Comparison of ENCODE assay signal across 1 cellular context in genomic region chr1:32182060-32182459, GRCh38.
TF ChIP-seq lines count a peak whose summit lies in the region.

No MANE protein-coding gene starts in this region.

TF ChIP-seq in GM23338, 12 proteins besides CTCF, POLR2A, EP300 and RAD21:
- TF ChIP-seq EZH2 (IDR thresholded peaks at IDR 0.05; ENCODE audit: low read depth, unreplicated experiment) (no peak), POLR2AphosphoS5 (IDR thresholded peaks at IDR 0.05; ENCODE audit: low read depth) (no peak), CREB1 (CRISPR knock-in tag; IDR thresholded peaks at IDR 0.05; ENCODE audit: low read depth) (no peak), ZNF331 (CRISPR knock-in tag; IDR thresholded peaks at IDR 0.05; ENCODE audit: low read depth) (no peak), NANOG (IDR thresholded peaks at IDR 0.05; ENCODE audit: borderline replicate concordance) (no peak), JUNB (IDR thresholded peaks at IDR 0.05; ENCODE audit: unreplicated experiment) (no peak), ZNF114 (CRISPR knock-in tag; IDR thresholded peaks at IDR 0.05) (no peak), EZH2phosphoT487 (IDR thresholded peaks at IDR 0.05; ENCODE audit: unreplicated experiment) (no peak), STAT1 (IDR thresholded peaks at IDR 0.05; ENCODE audit: unreplicated experiment) (no peak)
- TF ChIP-seq, protein P1, sequence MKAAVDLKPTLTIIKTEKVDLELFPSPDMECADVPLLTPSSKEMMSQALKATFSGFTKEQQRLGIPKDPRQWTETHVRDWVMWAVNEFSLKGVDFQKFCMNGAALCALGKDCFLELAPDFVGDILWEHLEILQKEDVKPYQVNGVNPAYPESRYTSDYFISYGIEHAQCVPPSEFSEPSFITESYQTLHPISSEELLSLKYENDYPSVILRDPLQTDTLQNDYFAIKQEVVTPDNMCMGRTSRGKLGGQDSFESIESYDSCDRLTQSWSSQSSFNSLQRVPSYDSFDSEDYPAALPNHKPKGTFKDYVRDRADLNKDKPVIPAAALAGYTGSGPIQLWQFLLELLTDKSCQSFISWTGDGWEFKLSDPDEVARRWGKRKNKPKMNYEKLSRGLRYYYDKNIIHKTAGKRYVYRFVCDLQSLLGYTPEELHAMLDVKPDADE (IDR thresholded peaks at IDR 0.05) = no peak
- TF ChIP-seq, protein P2, sequence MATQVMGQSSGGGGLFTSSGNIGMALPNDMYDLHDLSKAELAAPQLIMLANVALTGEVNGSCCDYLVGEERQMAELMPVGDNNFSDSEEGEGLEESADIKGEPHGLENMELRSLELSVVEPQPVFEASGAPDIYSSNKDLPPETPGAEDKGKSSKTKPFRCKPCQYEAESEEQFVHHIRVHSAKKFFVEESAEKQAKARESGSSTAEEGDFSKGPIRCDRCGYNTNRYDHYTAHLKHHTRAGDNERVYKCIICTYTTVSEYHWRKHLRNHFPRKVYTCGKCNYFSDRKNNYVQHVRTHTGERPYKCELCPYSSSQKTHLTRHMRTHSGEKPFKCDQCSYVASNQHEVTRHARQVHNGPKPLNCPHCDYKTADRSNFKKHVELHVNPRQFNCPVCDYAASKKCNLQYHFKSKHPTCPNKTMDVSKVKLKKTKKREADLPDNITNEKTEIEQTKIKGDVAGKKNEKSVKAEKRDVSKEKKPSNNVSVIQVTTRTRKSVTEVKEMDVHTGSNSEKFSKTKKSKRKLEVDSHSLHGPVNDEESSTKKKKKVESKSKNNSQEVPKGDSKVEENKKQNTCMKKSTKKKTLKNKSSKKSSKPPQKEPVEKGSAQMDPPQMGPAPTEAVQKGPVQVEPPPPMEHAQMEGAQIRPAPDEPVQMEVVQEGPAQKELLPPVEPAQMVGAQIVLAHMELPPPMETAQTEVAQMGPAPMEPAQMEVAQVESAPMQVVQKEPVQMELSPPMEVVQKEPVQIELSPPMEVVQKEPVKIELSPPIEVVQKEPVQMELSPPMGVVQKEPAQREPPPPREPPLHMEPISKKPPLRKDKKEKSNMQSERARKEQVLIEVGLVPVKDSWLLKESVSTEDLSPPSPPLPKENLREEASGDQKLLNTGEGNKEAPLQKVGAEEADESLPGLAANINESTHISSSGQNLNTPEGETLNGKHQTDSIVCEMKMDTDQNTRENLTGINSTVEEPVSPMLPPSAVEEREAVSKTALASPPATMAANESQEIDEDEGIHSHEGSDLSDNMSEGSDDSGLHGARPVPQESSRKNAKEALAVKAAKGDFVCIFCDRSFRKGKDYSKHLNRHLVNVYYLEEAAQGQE (IDR thresholded peaks at IDR 0.05; ENCODE audit: unreplicated experiment) = no peak
- TF ChIP-seq, protein P3, sequence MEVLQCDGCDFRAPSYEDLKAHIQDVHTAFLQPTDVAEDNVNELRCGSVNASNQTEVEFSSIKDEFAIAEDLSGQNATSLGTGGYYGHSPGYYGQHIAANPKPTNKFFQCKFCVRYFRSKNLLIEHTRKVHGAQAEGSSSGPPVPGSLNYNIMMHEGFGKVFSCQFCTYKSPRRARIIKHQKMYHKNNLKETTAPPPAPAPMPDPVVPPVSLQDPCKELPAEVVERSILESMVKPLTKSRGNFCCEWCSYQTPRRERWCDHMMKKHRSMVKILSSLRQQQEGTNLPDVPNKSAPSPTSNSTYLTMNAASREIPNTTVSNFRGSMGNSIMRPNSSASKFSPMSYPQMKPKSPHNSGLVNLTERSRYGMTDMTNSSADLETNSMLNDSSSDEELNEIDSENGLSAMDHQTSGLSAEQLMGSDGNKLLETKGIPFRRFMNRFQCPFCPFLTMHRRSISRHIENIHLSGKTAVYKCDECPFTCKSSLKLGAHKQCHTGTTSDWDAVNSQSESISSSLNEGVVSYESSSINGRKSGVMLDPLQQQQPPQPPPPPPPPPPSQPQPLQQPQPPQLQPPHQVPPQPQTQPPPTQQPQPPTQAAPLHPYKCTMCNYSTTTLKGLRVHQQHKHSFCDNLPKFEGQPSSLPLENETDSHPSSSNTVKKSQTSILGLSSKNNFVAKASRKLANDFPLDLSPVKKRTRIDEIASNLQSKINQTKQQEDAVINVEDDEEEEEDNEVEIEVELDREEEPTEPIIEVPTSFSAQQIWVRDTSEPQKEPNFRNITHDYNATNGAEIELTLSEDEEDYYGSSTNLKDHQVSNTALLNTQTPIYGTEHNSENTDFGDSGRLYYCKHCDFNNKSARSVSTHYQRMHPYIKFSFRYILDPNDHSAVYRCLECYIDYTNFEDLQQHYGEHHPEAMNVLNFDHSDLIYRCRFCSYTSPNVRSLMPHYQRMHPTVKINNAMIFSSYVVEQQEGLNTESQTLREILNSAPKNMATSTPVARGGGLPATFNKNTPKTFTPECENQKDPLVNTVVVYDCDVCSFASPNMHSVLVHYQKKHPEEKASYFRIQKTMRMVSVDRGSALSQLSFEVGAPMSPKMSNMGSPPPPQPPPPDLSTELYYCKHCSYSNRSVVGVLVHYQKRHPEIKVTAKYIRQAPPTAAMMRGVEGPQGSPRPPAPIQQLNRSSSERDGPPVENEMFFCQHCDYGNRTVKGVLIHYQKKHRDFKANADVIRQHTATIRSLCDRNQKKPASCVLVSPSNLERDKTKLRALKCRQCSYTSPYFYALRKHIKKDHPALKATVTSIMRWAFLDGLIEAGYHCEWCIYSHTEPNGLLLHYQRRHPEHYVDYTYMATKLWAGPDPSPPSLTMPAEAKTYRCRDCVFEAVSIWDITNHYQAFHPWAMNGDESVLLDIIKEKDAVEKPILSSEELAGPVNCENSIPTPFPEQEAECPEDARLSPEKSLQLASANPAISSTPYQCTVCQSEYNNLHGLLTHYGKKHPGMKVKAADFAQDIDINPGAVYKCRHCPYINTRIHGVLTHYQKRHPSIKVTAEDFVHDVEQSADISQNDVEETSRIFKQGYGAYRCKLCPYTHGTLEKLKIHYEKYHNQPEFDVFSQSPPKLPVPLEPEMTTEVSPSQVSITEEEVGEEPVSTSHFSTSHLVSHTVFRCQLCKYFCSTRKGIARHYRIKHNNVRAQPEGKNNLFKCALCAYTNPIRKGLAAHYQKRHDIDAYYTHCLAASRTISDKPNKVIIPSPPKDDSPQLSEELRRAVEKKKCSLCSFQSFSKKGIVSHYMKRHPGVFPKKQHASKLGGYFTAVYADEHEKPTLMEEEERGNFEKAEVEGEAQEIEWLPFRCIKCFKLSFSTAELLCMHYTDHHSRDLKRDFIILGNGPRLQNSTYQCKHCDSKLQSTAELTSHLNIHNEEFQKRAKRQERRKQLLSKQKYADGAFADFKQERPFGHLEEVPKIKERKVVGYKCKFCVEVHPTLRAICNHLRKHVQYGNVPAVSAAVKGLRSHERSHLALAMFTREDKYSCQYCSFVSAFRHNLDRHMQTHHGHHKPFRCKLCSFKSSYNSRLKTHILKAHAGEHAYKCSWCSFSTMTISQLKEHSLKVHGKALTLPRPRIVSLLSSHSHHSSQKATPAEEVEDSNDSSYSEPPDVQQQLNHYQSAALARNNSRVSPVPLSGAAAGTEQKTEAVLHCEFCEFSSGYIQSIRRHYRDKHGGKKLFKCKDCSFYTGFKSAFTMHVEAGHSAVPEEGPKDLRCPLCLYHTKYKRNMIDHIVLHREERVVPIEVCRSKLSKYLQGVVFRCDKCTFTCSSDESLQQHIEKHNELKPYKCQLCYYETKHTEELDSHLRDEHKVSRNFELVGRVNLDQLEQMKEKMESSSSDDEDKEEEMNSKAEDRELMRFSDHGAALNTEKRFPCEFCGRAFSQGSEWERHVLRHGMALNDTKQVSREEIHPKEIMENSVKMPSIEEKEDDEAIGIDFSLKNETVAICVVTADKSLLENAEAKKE (CRISPR knock-in tag; IDR thresholded peaks at IDR 0.05) = no peak
TF ChIP-seq in GM23338: peak in this region for 0.
